8 cellular contexts compared by ENCODE assay signal in the genomic region with DNA sequence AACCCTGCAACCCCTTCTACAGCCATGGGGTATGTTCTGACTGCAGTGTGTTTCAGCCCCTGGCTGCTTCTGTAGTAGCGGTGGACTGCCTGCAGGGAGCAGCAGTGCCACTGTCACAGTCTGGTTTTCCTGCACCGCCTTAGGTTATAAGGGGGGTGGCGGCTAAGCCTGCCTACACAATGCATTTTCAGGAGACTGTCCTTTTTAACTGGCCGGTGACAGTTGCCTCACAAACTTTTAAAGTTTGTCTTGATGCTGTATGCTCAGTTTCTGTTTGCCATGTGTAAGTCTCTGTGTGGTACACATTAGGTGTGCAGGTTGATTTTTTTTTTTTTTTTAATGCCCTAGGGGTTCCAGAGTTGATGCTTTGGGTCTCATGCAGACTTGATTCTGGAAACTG. TPM values are rescaled to one million over a fixed set of nuclear protein-coding genes. Genes with fewer than 3 reads are reported as not detected.
DNase-seq lines count a peak whose midpoint lies in the region; ATAC-seq, FAIRE-seq and TF ChIP-seq lines count a peak whose summit lies in the region.

No MANE protein-coding gene starts in this region.

- DNase-seq in NCI-H2227 treated with DMSO at 0.1 percent for 48 hours (lab: John Stamatoyannopoulos, UW) (peak; percentile 4), choroid plexus epithelial cell (ENCODE audit: low read depth) (peak; percentile 80)
- peak; percentile 85 for DNase-seq in activated CD4-positive, alpha-beta T cell treated with anti-CD3 and anti-CD28 coated beads, Interleukin-2, amount 10 ng/mL, durations not matched to agents 7 days and 5 days
- peak; percentile 43 to 58 (median 50) for DNase-seq in stimulated activated CD4-positive, alpha-beta T cell treated with anti-CD3 and anti-CD28 coated beads, TNF-alpha, amount 100 ng/mL, for 4 hours (ENCODE audit: low read depth in 3 of 3)

- TF ChIP-seq CTCF in HEK293 (tag by site-specific recombination; IDR thresholded peaks at IDR 0.05), result peak; percentile 72; the same call in 1 of the 2 replicates
- TF ChIP-seq CTCF in choroid plexus epithelial cell (conservative IDR thresholded peaks at IDR 0.05; ENCODE audit: low read depth, low read length), result peak; percentile 99
- TF ChIP-seq CTCF in liver (IDR thresholded peaks at IDR 0.05; ENCODE audit: low read depth, low read length, missing input control), result peak; percentile 77

- H3K27ac Mint-ChIP-seq in activated CD4-positive, alpha-beta T cell treated with anti-CD3 and anti-CD28 coated beads, Interleukin-2, amount 10 ng/mL, durations not matched to agents 7 days and 5 days, result peak overlapping the region; percentile 52

- H3K9ac ChIP-seq in liver (ENCODE audit: low read depth in 1 of 2, low read length in 2 of 2), result no peak overlapping the region

- H3K4me3 ChIP-seq in HEK293 (ENCODE audit: low read depth, low read length) (no peak overlapping the region), choroid plexus epithelial cell (ENCODE audit: low read depth, low read length) (no peak overlapping the region), liver (ENCODE audit: low read depth in 1 of 3, low read length in 3 of 3) (no peak overlapping the region)

- H3K9me3 Mint-ChIP-seq in activated CD4-positive, alpha-beta T cell treated with anti-CD3 and anti-CD28 coated beads, Interleukin-2, amount 10 ng/mL, durations not matched to agents 7 days and 5 days, result no peaks in the 10 kb centered on the region

- POLR2A ChIA-PET in HEK293 (lab: Yijun Ruan, JAX), result interaction anchor here (0.9 kb wide), 1 partner anchor 14 kb away, joined by 3 read pairs; no protein-coding TSS in a partner anchor
- POLR2A ChIA-PET in activated CD4-positive, alpha-beta T cell treated with anti-CD3 and anti-CD28 coated beads, Interleukin-2, amount 10 ng/mL, durations not matched to agents 7 days and 5 days (lab: Charles Lee), result no interaction called here

- peak; percentile 79 to 87 for TF ChIP-seq RAD21 in liver (IDR thresholded peaks at IDR 0.05)

- H3K4me1 ChIP-seq in HEK293 (ENCODE audit: control insufficient read depth, insufficient read depth, low read length) (no peaks in the 10 kb centered on the region), liver (ENCODE audit: control insufficient read depth in 4 of 4, insufficient read depth in 4 of 4, low read length in 3 of 4) (no peaks in the 10 kb centered on the region)

- H3K27me3 ChIP-seq in liver (ENCODE audit: control insufficient read depth in 4 of 4, insufficient read depth in 4 of 4, low read length in 3 of 4), result no peaks in the 10 kb centered on the region

- no peaks in the 10 kb centered on the region for H3K27me3 Mint-ChIP-seq in activated CD4-positive, alpha-beta T cell treated with anti-CD3 and anti-CD28 coated beads, Interleukin-2, amount 10 ng/mL, durations not matched to agents 7 days and 5 days

- no peak for ATAC-seq in GM18511 (IDR thresholded peaks at IDR 0.05; ENCODE audit: unreplicated experiment)

- CTCF ChIA-PET in HEK293 (lab: Yijun Ruan, JAX), result interaction anchor here (0.6 to 10.2 kb wide), 32 partner anchors 8 to 1265 kb away, joined by 3 to 183 read pairs (median 4); no protein-coding TSS in a partner anchor
- CTCF ChIA-PET in activated CD4-positive, alpha-beta T cell treated with anti-CD3 and anti-CD28 coated beads, Interleukin-2, amount 10 ng/mL, durations not matched to agents 7 days and 5 days (lab: Charles Lee), result interaction anchor here (0.5 to 5.8 kb wide), 6 partner anchors 72 to 286 kb away, joined by 3 to 42 read pairs (median 4); no protein-coding TSS in a partner anchor

- H3K9me3 ChIP-seq in HEK293 (ENCODE audit: control insufficient read depth, insufficient read depth, low read depth, low read length), result no peaks in the 10 kb centered on the region
- H3K9me3 ChIP-seq in liver (ENCODE audit: control insufficient read depth in 4 of 4, low read length in 3 of 4), result no peaks in the 10 kb centered on the region

- peaks cover 57% of the 10 kb centered on the region for H3K36me3 Mint-ChIP-seq in activated CD4-positive, alpha-beta T cell treated with anti-CD3 and anti-CD28 coated beads, Interleukin-2, amount 10 ng/mL, durations not matched to agents 7 days and 5 days (ENCODE audit: low read depth)

- no peak overlapping the region for H3K27ac ChIP-seq in HEK293 (ENCODE audit: extremely low read depth, low read depth, low read length)
- H3K27ac ChIP-seq in liver (ENCODE audit: low read depth in 1 of 2, low read length in 2 of 2), result no peak overlapping the region

- FAIRE-seq in G401.6 (lab: Jason Lieb, UNC), result peak; percentile 89

- peaks cover 8% of the 10 kb centered on the region for H3K4me1 Mint-ChIP-seq in activated CD4-positive, alpha-beta T cell treated with anti-CD3 and anti-CD28 coated beads, Interleukin-2, amount 10 ng/mL, durations not matched to agents 7 days and 5 days

- H3K36me3 ChIP-seq in HEK293 (ENCODE audit: control insufficient read depth in 2 of 2, insufficient read depth in 1 of 2, low read length in 2 of 2), result peaks cover 0 to 82% of the 10 kb centered on the region in 2 experiments; a peak in 2 of 3 replicates
- H3K36me3 ChIP-seq in liver (ENCODE audit: control insufficient read depth in 4 of 4, insufficient read depth in 3 of 4, low read depth in 1 of 4, low read length in 3 of 4), result peaks cover 7 to 72% (median 60%) of the 10 kb centered on the region in 4 donors

- H3K4me3 Mint-ChIP-seq in activated CD4-positive, alpha-beta T cell treated with anti-CD3 and anti-CD28 coated beads, Interleukin-2, amount 10 ng/mL, durations not matched to agents 7 days and 5 days, result no peak overlapping the region

- 51% methylated on average over 4 of the region's 4 CpGs for WGBS in liver

TF ChIP-seq in HEK293, 187 proteins besides CTCF, POLR2A, EP300 and RAD21 (continues in another document):
- TF ChIP-seq ZNF600 (tag by site-specific recombination; IDR thresholded peaks at IDR 0.05), result peak; percentile 49
- TF ChIP-seq ZNF660 (tag by site-specific recombination; IDR thresholded peaks at IDR 0.05), result peak; percentile 70
- peak; percentile 80; the same call in 1 of the 2 replicates for TF ChIP-seq ZNF2 (tag by site-specific recombination; IDR thresholded peaks at IDR 0.05)
- TF ChIP-seq SETDB1 (IDR thresholded peaks at IDR 0.05; ENCODE audit: insufficient read length, low read length), result no peak
- TF ChIP-seq ZNF10 (tag by site-specific recombination; IDR thresholded peaks at IDR 0.05), result peak; percentile 69
- no peak for TF ChIP-seq ZNF777 (tag by site-specific recombination; IDR thresholded peaks at IDR 0.05; ENCODE audit: borderline replicate concordance)
- TF ChIP-seq ZFHX2 (tag by site-specific recombination; conservative IDR thresholded peaks at IDR 0.05), result 0 out of 2 replicates have a peak, but pooled peaks have one; percentile 32
- TF ChIP-seq EGR2 (tag by site-specific recombination; IDR thresholded peaks at IDR 0.05; ENCODE audit: low read depth), result peak; percentile 15; the same call in 1 of the 2 replicates
- TF ChIP-seq ZNF223 (tag by site-specific recombination; IDR thresholded peaks at IDR 0.05), result peak; percentile 100
- TF ChIP-seq, protein P1, sequence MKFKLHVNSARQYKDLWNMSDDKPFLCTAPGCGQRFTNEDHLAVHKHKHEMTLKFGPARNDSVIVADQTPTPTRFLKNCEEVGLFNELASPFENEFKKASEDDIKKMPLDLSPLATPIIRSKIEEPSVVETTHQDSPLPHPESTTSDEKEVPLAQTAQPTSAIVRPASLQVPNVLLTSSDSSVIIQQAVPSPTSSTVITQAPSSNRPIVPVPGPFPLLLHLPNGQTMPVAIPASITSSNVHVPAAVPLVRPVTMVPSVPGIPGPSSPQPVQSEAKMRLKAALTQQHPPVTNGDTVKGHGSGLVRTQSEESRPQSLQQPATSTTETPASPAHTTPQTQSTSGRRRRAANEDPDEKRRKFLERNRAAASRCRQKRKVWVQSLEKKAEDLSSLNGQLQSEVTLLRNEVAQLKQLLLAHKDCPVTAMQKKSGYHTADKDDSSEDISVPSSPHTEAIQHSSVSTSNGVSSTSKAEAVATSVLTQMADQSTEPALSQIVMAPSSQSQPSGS (tag by site-specific recombination; IDR thresholded peaks at IDR 0.05; ENCODE audit: low read depth), result no peak

TF ChIP-seq in liver, 16 proteins besides CTCF, POLR2A, EP300 and RAD21:
- TF ChIP-seq HNF4A (conservative IDR thresholded peaks at IDR 0.05) (no peak), YY1 (IDR thresholded peaks at IDR 0.05) (no peak)

RNA-seq across cellular contexts. Expression of a gene that starts 53.0 kb away (rescaled TPM):
- total RNA-seq in activated CD4-positive, alpha-beta T cell treated with anti-CD3 and anti-CD28 coated beads, Interleukin-2, amount 10 ng/mL, durations not matched to agents 7 days and 5 days, result 10 to 100 TPM; 58.0 to 69.4 TPM
- total RNA-seq in liver, result 10 to 100 TPM; 14.7 to 19.5 TPM
- 10 to 100 TPM in 1 of 2 donors, 1 to 10 TPM in 1; 8.8 to 18.4 TPM for polyA plus RNA-seq in liver

Comparison
In these comparisons a context has a peak if more than half of its experiments do, and no peak if none do; other contexts are left out.
1. DNase-seq: peak in every context shown above with its lines; median percentile 85 in activated CD4-positive, alpha-beta T cell treated with anti-CD3 and anti-CD28 coated beads, Interleukin-2, amount 10 ng/mL, durations not matched to agents 7 days and 5 days; 80 in choroid plexus epithelial cell; 50 in stimulated activated CD4-positive, alpha-beta T cell treated with anti-CD3 and anti-CD28 coated beads, TNF-alpha, amount 100 ng/mL, for 4 hours; 4 in NCI-H2227 treated with DMSO at 0.1 percent for 48 hours.